22 cellular contexts compared by ENCODE assay signal in the genomic region with DNA sequence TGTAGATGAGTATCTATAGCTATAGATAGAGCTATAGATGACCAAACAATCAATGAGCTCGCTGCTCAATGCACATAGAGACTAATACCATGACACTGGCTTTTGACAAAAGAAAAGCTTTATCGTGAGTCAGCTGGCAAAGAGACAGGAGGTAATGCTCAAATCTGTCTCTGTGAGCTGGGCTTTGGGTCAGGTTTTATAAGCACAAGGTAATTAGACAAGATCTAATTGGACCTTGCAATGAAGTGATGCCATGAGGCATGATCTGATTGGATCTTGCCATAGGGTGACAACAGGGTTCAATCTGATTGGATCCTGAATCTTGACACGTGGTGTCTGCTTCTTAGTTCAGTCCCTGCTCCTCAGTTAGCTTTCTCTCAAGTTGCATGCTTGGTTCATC.
"Had no signal": no experiment of that assay in that cellular context is flagged by ENCODE, and none has a peak within 500 bp of the region (broad histone marks: within the 10 kb centered on the region; RNA-seq: fewer than 3 reads in every experiment).

No MANE protein-coding gene starts in this region.

- H2AFZ ChIP-seq: parathyroid adenoma had no signal

- H3K9me3 ChIP-seq: body of pancreas, colonic mucosa, left ventricle myocardium inferior, testis, transverse colon had no signal

- H3K27me3 ChIP-seq: body of pancreas, cardiac muscle cell, colonic mucosa, heart right ventricle, right atrium auricular region, testis, transverse colon had no signal

- DNase-seq: activated CD4-positive, alpha-beta T cell treated with anti-CD3 and anti-CD28 coated beads for 36 hours; activated CD4-positive, CD25-positive, alpha-beta regulatory T cell; activated naive CD4-positive, alpha-beta T cell; activated T-cell treated with anti-CD3 and anti-CD28 coated beads for 4 hours; activated T-cell treated with anti-CD3 and anti-CD28 coated beads, Interleukin-2, amount 50 U/mL, for 72 hours; anterior cingulate cortex; body of pancreas; cerebellar nuclear complex; colonic mucosa; effector memory CD4-positive, alpha-beta T cell; foreskin melanocyte; heart right ventricle; left ventricle myocardium inferior; naive thymus-derived CD4-positive, alpha-beta T cell; stimulated activated CD4-positive, alpha-beta T cell treated with anti-CD3 and anti-CD28 coated beads, Interleukin-2, amount 100 ng/mL, for 48 hours; stimulated activated naive CD4-positive, alpha-beta T cell treated with Interleukin-2 at 50 U/mL for 16 hours; testis; transverse colon had no signal

- H3K4me3 ChIP-seq: body of pancreas, cardiac muscle cell, colonic mucosa, heart right ventricle, left ventricle myocardium inferior, lung, right atrium auricular region, testis, transverse colon had no signal

- H3K36me3 ChIP-seq: cardiac muscle cell, colonic mucosa, heart right ventricle, left ventricle myocardium inferior, right atrium auricular region, transverse colon had no signal

- H3K79me2 ChIP-seq: parathyroid adenoma had no signal

- H3K27ac ChIP-seq: body of pancreas, cardiac muscle cell, colonic mucosa, left ventricle myocardium inferior, parathyroid adenoma, right atrium auricular region, testis, transverse colon had no signal

- H3K9ac ChIP-seq: parathyroid adenoma had no signal

- H3K4me1 ChIP-seq: body of pancreas, colonic mucosa, left ventricle myocardium inferior, parathyroid adenoma, right atrium auricular region, testis, transverse colon had no signal
